ENCODE assay signal across 8 cellular contexts in the genomic region with DNA sequence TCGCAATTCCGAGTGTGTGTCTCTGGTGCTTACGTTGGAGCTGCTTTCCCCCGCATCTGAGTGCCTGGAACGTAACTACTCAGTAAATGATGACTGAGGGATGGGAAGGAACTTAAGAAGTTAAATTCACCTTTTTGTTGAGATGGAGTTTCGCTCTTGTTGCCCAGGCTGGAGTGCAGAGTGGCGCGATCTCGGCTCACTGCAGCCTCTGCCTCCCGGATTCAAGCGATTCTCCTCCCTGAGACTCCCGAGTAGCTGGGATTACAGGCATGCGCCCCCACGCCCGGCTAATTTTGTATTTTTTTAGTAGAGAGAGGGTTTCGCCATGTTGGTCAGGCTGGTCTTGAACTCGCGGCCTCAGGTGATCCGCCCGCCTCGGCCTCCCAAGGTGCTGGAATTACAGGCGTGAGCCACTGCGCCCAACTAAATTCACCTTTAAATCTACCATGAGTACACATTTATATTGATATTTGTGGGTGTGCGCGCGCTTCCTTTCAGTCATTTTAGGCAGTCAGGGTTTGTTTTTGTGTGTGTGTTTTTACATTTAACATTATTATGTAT. TPM values are rescaled to one million over a fixed set of nuclear protein-coding genes. Genes with fewer than 3 reads are reported as not detected.
DNase-seq lines count a peak whose midpoint lies in the region; ATAC-seq, FAIRE-seq and TF ChIP-seq lines count a peak whose summit lies in the region.

No MANE protein-coding gene starts in this region.

- no peak for TF ChIP-seq RAD21 in A549 (conservative IDR thresholded peaks at IDR 0.05 in 1 of 2, IDR thresholded peaks at IDR 0.05 in 1 of 2)

- H3K9ac ChIP-seq in HUES48 (ENCODE audit: low read depth, low read length) (peak overlapping the region; percentile 96), mucosa of rectum (ENCODE audit: low read depth in 1 of 2, low read length in 2 of 2) (peak overlapping the region; percentile 98 to 99)

- POLR2A ChIA-PET in A549 (lab: Yijun Ruan, JAX) (interaction anchor here (1.0 to 1.6 kb wide), 8 partner anchors 8 to 165 kb away, joined by 3 to 9 read pairs (median 4); no protein-coding TSS in a partner anchor), GM10248 (lab: Yijun Ruan, JAX) (interaction anchor here (0.6 to 1.3 kb wide), 2 partner anchors 20 to 809 kb away, joined by 3 to 4 read pairs; no protein-coding TSS in a partner anchor)

- no peak for FAIRE-seq in A549 (lab: Jason Lieb, UNC)

- H3K9me3 ChIP-seq in A549 = no peaks in the 10 kb centered on the region
- no peaks in the 10 kb centered on the region for H3K9me3 ChIP-seq in HUES48 (ENCODE audit: control insufficient read depth, insufficient read depth, low read length)
- H3K9me3 ChIP-seq in mucosa of rectum (ENCODE audit: control insufficient read depth in 2 of 2, low read length in 2 of 2) = no peaks in the 10 kb centered on the region

- H3K4me3 ChIP-seq in A549 (peak overlapping the region; percentile 76), HUES48 (ENCODE audit: low read depth, low read length) (peak overlapping the region; percentile 93), mucosa of rectum (ENCODE audit: low read length in 2 of 2) (peak overlapping the region; percentile 99)

- H3K27ac ChIP-seq in A549 (peak overlapping the region; percentile 93 to 95), HUES48 (ENCODE audit: low read depth, low read length) (peak overlapping the region; percentile 98), caudate nucleus (ENCODE audit: low read depth, low read length) (peak overlapping the region; percentile 86), mucosa of rectum (ENCODE audit: low read depth in 2 of 2, low read length in 2 of 2) (peak overlapping the region; percentile 95 to 96)

- no peak for TF ChIP-seq POLR2A in A549 (IDR thresholded peaks at IDR 0.05; ENCODE audit: low read length)

- peaks cover 37% of the 10 kb centered on the region for H3K36me3 ChIP-seq in HUES48 (ENCODE audit: control insufficient read depth, insufficient read depth, low read length)
- H3K36me3 ChIP-seq in mucosa of rectum (ENCODE audit: control insufficient read depth in 2 of 2, insufficient read depth in 2 of 2, low read length in 2 of 2) = peaks cover 15 to 22% of the 10 kb centered on the region in 2 donors

- peaks cover 5% of the 10 kb centered on the region; the same call in 1 of the 3 replicates for H3K4me1 ChIP-seq in A549
- H3K4me1 ChIP-seq in HUES48 (ENCODE audit: control insufficient read depth, insufficient read depth, low read length) = peaks cover 4% of the 10 kb centered on the region; the same call in 1 of the 2 replicates
- peaks cover 3 to 12% of the 10 kb centered on the region in 2 donors for H3K4me1 ChIP-seq in mucosa of rectum (ENCODE audit: control insufficient read depth in 2 of 2, insufficient read depth in 2 of 2, low read length in 2 of 2)

- TF ChIP-seq CTCF in A549 (IDR thresholded peaks at IDR 0.05) (no peak), GM10248 (IDR thresholded peaks at IDR 0.05; ENCODE audit: control extremely low read depth, extremely low read depth, low read depth, missing control alignments) (no peak)

- WGBS in A549 (ENCODE audit: missing lambda C conversion rate) = 30% methylated on average over 26 of the region's 26 CpGs

- no peak for TF ChIP-seq EP300 in A549 (IDR thresholded peaks at IDR 0.05)

- peak overlapping the region; percentile 81 for H3K4me2 ChIP-seq in A549

- ATAC-seq in A549 (no peak; a peak in 1 of 6 replicates), HG02571 (IDR thresholded peaks at IDR 0.05; ENCODE audit: unreplicated experiment) (no peak), GM18519 (IDR thresholded peaks at IDR 0.05; ENCODE audit: low FRiP score, unreplicated experiment) (no peak), GM21360 (IDR thresholded peaks at IDR 0.05; ENCODE audit: unreplicated experiment) (no peak)

- CTCF ChIA-PET in A549 (lab: Yijun Ruan, JAX) = interaction anchor here (1.1 kb wide), 1 partner anchor 17 kb away, joined by 3 read pairs; no protein-coding TSS in a partner anchor
- CTCF ChIA-PET in GM10248 (lab: Yijun Ruan, JAX) = interaction anchor here (1.0 to 1.6 kb wide), 6 partner anchors 8 to 72 kb away, joined by 3 to 5 read pairs (median 4); no protein-coding TSS in a partner anchor

- DNase-seq in A549 (ENCODE audit: low read depth in 1 of 2, low spot score in 1 of 2) (no peak), caudate nucleus (lab: John Stamatoyannopoulos, UW) (no peak), GM10248 (ENCODE audit: extremely low spot score) (no peak)

- H3K27me3 ChIP-seq in HUES48 (ENCODE audit: control insufficient read depth, insufficient read depth, low read length) (no peaks in the 10 kb centered on the region), mucosa of rectum (ENCODE audit: control insufficient read depth in 2 of 2, insufficient read depth in 2 of 2, low read length in 2 of 2) (no peaks in the 10 kb centered on the region)

TF ChIP-seq in A549, 52 proteins besides CTCF, POLR2A, EP300 and RAD21 (continues in another document):
- TF ChIP-seq RNF2 (IDR thresholded peaks at IDR 0.05; ENCODE audit: borderline replicate concordance, low read depth) (no peak), CHD2 (IDR thresholded peaks at IDR 0.05; ENCODE audit: low read length, partially characterized antibody) (no peak), NFE2L2 (conservative IDR thresholded peaks at IDR 0.05; ENCODE audit: low read length) (no peak), HDAC2 (IDR thresholded peaks at IDR 0.05) (no peak), NPAS2 (CRISPR knock-in tag; IDR thresholded peaks at IDR 0.05; ENCODE audit: borderline replicate concordance) (no peak), ZC3H11A (IDR thresholded peaks at IDR 0.05) (no peak), CEBPB (IDR thresholded peaks at IDR 0.05) (no peak)
- TF ChIP-seq, protein P1, sequence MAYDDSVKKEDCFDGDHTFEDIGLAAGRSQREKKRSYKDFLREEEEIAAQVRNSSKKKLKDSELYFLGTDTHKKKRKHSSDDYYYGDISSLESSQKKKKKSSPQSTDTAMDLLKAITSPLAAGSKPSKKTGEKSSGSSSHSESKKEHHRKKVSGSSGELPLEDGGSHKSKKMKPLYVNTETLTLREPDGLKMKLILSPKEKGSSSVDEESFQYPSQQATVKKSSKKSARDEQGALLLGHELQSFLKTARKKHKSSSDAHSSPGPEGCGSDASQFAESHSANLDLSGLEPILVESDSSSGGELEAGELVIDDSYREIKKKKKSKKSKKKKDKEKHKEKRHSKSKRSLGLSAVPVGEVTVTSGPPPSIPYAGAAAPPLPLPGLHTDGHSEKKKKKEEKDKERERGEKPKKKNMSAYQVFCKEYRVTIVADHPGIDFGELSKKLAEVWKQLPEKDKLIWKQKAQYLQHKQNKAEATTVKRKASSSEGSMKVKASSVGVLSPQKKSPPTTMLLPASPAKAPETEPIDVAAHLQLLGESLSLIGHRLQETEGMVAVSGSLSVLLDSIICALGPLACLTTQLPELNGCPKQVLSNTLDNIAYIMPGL (CRISPR knock-in tag; IDR thresholded peaks at IDR 0.05; ENCODE audit: borderline replicate concordance) = no peak
- TF ChIP-seq, protein P2, sequence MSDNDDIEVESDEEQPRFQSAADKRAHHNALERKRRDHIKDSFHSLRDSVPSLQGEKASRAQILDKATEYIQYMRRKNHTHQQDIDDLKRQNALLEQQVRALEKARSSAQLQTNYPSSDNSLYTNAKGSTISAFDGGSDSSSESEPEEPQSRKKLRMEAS (IDR thresholded peaks at IDR 0.05) = no peak
- TF ChIP-seq, protein P3, sequence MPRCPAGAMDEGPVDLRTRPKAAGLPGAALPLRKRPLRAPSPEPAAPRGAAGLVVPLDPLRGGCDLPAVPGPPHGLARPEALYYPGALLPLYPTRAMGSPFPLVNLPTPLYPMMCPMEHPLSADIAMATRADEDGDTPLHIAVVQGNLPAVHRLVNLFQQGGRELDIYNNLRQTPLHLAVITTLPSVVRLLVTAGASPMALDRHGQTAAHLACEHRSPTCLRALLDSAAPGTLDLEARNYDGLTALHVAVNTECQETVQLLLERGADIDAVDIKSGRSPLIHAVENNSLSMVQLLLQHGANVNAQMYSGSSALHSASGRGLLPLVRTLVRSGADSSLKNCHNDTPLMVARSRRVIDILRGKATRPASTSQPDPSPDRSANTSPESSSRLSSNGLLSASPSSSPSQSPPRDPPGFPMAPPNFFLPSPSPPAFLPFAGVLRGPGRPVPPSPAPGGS (IDR thresholded peaks at IDR 0.05) = no peak
- TF ChIP-seq, protein P4, sequence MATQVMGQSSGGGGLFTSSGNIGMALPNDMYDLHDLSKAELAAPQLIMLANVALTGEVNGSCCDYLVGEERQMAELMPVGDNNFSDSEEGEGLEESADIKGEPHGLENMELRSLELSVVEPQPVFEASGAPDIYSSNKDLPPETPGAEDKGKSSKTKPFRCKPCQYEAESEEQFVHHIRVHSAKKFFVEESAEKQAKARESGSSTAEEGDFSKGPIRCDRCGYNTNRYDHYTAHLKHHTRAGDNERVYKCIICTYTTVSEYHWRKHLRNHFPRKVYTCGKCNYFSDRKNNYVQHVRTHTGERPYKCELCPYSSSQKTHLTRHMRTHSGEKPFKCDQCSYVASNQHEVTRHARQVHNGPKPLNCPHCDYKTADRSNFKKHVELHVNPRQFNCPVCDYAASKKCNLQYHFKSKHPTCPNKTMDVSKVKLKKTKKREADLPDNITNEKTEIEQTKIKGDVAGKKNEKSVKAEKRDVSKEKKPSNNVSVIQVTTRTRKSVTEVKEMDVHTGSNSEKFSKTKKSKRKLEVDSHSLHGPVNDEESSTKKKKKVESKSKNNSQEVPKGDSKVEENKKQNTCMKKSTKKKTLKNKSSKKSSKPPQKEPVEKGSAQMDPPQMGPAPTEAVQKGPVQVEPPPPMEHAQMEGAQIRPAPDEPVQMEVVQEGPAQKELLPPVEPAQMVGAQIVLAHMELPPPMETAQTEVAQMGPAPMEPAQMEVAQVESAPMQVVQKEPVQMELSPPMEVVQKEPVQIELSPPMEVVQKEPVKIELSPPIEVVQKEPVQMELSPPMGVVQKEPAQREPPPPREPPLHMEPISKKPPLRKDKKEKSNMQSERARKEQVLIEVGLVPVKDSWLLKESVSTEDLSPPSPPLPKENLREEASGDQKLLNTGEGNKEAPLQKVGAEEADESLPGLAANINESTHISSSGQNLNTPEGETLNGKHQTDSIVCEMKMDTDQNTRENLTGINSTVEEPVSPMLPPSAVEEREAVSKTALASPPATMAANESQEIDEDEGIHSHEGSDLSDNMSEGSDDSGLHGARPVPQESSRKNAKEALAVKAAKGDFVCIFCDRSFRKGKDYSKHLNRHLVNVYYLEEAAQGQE (IDR thresholded peaks at IDR 0.05) = no peak

RNA-seq across cellular contexts. Expression of a gene that starts 0.9 kb away (rescaled TPM):
- 521 and 711 TPM in 2 replicates for polyA plus RNA-seq in A549 (2011; rRNA removed)
- 320 and 532 TPM in 2 replicates for polyA plus RNA-seq in A549 (2012; cell fraction: cytosol; rRNA removed)
- polyA plus RNA-seq in A549 (2012; cell fraction: nucleus; rRNA removed) = 98.9 and 237 TPM in 2 replicates
- 534 to 612 TPM (median 540 TPM) in 3 replicates for polyA plus RNA-seq in A549 (2017; fragmentation: RNase III; extraction: RNeasy Plus Mini Kit Qiagen cat#74134 plus additional on column Dnase treatment)
- polyA minus RNA-seq in A549 (2011; rRNA and poly(A)+ RNA removed) = 97.1 and 134 TPM in 2 replicates

RNA-seq across cellular contexts. Expression of a gene that starts 36.0 kb away (rescaled TPM):
- polyA plus RNA-seq in A549 (2011; rRNA removed) (62.0 and 72.0 TPM in 2 replicates), A549 (2017; fragmentation: RNase III; extraction: RNeasy Plus Mini Kit Qiagen cat#74134 plus additional on column Dnase treatment) (37.7 to 39.6 TPM (median 38.6 TPM) in 3 replicates)
- polyA plus RNA-seq in A549 (2012; cell fraction: cytosol; rRNA removed) = 25.4 and 35.3 TPM in 2 replicates
- 11.8 and 13.0 TPM in 2 replicates for polyA plus RNA-seq in A549 (2012; cell fraction: nucleus; rRNA removed)
- 19.3 and 25.1 TPM in 2 replicates for polyA minus RNA-seq in A549 (2011; rRNA and poly(A)+ RNA removed)
